Comparison of ENCODE assay signal across 9 cellular contexts in genomic region chr3:16174389-16174788, GRCh38. TPM values are rescaled to one million over a fixed set of nuclear protein-coding genes. Genes with fewer than 3 reads are reported as not detected.
A peak's percentile ranks its signal among the peaks of the same experiment; 100 is the strongest.
DNase-seq lines count a peak whose midpoint lies in the region; FAIRE-seq and TF ChIP-seq lines count a peak whose summit lies in the region.
"Had no signal": no experiment of that assay in that cellular context is flagged by ENCODE, and none has a peak within 500 bp of the region (broad histone marks: within the 10 kb centered on the region; RNA-seq: fewer than 3 reads in every experiment).

TSS of gene GALNT15 (plus strand) at chr3:16174680. CDS start at chr3:16175152, 472 bp downstream.

- no peak for TF ChIP-seq CTCF in colonic mucosa (IDR thresholded peaks at IDR 0.05)
- TF ChIP-seq CTCF in RWPE1 (conservative IDR thresholded peaks at IDR 0.05; ENCODE audit: low read depth), result no peak

- intact Hi-C loops in colonic mucosa (cut with DNase I), result no loop called here

- peak within 1 kb of the TSS in 1 of 2 donors; percentile 36 for H3K9ac ChIP-seq in colonic mucosa (ENCODE audit: low read depth in 2 of 2, low read length in 2 of 2)

- no peaks in the 10 kb centered on the region for H3K36me3 ChIP-seq in colonic mucosa

- CTCF ChIA-PET in RWPE1 (lab: Yijun Ruan, JAX), result no interaction called here

- POLR2A ChIA-PET in RWPE1 (lab: Yijun Ruan, JAX; ENCODE audit: low non-redundant PET), result no interaction called here

- DNase-seq in NCI-H1694 (lab: John Stamatoyannopoulos, UW) (peak; percentile 18), colonic mucosa (peak; percentile 65), left kidney (ENCODE audit: low read depth, low spot score) (peak; percentile 72), substantia nigra (lab: John Stamatoyannopoulos, UW) (peak; percentile 18 to 96 (median 85)), GM19239 (ENCODE audit: insufficient read length, low spot score) (no peak), GM12891 (ENCODE audit: insufficient read length, low spot score) (no peak), COLO668 (lab: John Stamatoyannopoulos, UW; ENCODE audit: unreplicated experiment) (no peak), RWPE1 (ENCODE audit: low spot score) (no peak)
- DNase-seq: NK-92 treated with Interleukin-12 subunit alpha and Interleukin-12 subunit beta, amount 100 ng/mL, for 24 hours had no signal

- H3K9me3 ChIP-seq in colonic mucosa, result no peaks in the 10 kb centered on the region

- no peak for TF ChIP-seq POLR2A in GM12891 (IDR thresholded peaks at IDR 0.05; ENCODE audit: low read depth, low read length)

- no peak for FAIRE-seq in GM19239 (lab: Jason Lieb, UNC)
- FAIRE-seq in GM12891 (lab: Jason Lieb, UNC), result no peak

- H3K27ac ChIP-seq in colonic mucosa (no peak within 1 kb of the TSS), substantia nigra (ENCODE audit: low read depth, low read length, poor library complexity, severe bottlenecking) (peak within 1 kb of the TSS; percentile 89), RWPE1 (no peak within 1 kb of the TSS)

- H3K27me3 ChIP-seq in colonic mucosa, result no peaks in the 10 kb centered on the region

- no peak within 1 kb of the TSS for H3K4me3 ChIP-seq in colonic mucosa

- H3K4me1 ChIP-seq in colonic mucosa, result no peaks in the 10 kb centered on the region

TF ChIP-seq in GM12891, 5 proteins besides CTCF, POLR2A, EP300 and RAD21:
- TF ChIP-seq SPI1 (IDR thresholded peaks at IDR 0.05; ENCODE audit: low read depth, low read length), result no peak
- no peak for TF ChIP-seq PAX5 (IDR thresholded peaks at IDR 0.05; ENCODE audit: insufficient read depth, low read length, severe bottlenecking)
- no peak for TF ChIP-seq TAF1 (IDR thresholded peaks at IDR 0.05; ENCODE audit: low read depth, low read length)
- no peak for TF ChIP-seq POU2F2 (IDR thresholded peaks at IDR 0.05; ENCODE audit: low read depth, low read length)
- no peak for TF ChIP-seq POLR2AphosphoS5 (IDR thresholded peaks at IDR 0.05; ENCODE audit: low read depth, low read length)

RNA-seq across cellular contexts. Expression of gene GALNT15, which starts in this region (rescaled TPM):
- total RNA-seq in colonic mucosa, result 1 to 10 TPM; 2.1 to 4.5 TPM
- polyA plus RNA-seq in GM12891 (2012; ENCODE audit: low read depth, missing spikeins), result not detected

Comparison
In these comparisons a context has a peak if more than half of its experiments do, and no peak if none do; other contexts are left out.
1. DNase-seq: peak in NCI-H1694 (single experiment), colonic mucosa (single experiment), left kidney (single experiment) and substantia nigra (49 of 49); none in GM19239 (single experiment), GM12891 (single experiment), COLO668 (single experiment) and RWPE1 (single experiment).